ENCODE assay signal across 18 cellular contexts in genomic region chr3:197508051-197508451, GRCh38. TPM values are rescaled to one million over a fixed set of nuclear protein-coding genes. Genes with fewer than 3 reads are reported as not detected.
DNase-seq lines count a peak whose midpoint lies in the region; TF ChIP-seq lines count a peak whose summit lies in the region.
"Had no signal": no experiment of that assay in that cellular context is flagged by ENCODE, and none has a peak within 500 bp of the region (broad histone marks: within the 10 kb centered on the region; RNA-seq: fewer than 3 reads in every experiment).

No MANE protein-coding gene starts in this region.

- intact Hi-C loops in activated CD4-positive, alpha-beta memory T cell treated with anti-CD3 and anti-CD28 coated beads for 36 hours (cut with micrococcal nuclease), result no loop called here
- intact Hi-C loops in A673 (cut with micrococcal nuclease; ENCODE audit: unreplicated experiment), result loop anchor here (10.0 kb wide), 1 partner anchor 533 kb away; no protein-coding TSS in a partner anchor

- CTCF ChIA-PET in activated CD4-positive, alpha-beta memory T cell treated with anti-CD3 and anti-CD28 coated beads for 36 hours (lab: Charles Lee), result interaction anchor here (3.1 kb wide), 1 partner anchor 251 kb away, joined by 13 read pairs; no protein-coding TSS in a partner anchor
- CTCF ChIA-PET in A673 (lab: Charles Lee), result no interaction called here

- H3K4me1 Mint-ChIP-seq in neural crest cell, result peaks cover 20% of the 10 kb centered on the region
- H3K4me1 Mint-ChIP-seq in activated CD4-positive, alpha-beta memory T cell treated with anti-CD3 and anti-CD28 coated beads for 36 hours (ENCODE audit: low read depth), result peaks cover 4% of the 10 kb centered on the region

- peak overlapping the region; percentile 21 for H3K27ac Mint-ChIP-seq in neural crest cell (ENCODE audit: unreplicated experiment)
- no peak overlapping the region for H3K27ac Mint-ChIP-seq in activated CD4-positive, alpha-beta memory T cell treated with anti-CD3 and anti-CD28 coated beads for 36 hours
- H3K27ac Mint-ChIP-seq: natural killer cell; T-helper 1 cell treated with Interleukin-12 subunit alpha and Interleukin-12 subunit beta and Interleukin-4 antibody, amounts not matched to agents 30 μg/mL and 1 μg/mL, for 36 hours had no signal

- H3K9me3 ChIP-seq in A673 (ENCODE audit: low read depth, low read length, poor library complexity, severe bottlenecking), result no peaks in the 10 kb centered on the region
- H3K9me3 ChIP-seq: transverse colon had no signal

- H3K36me3 ChIP-seq in A673 (ENCODE audit: insufficient read depth, low read length, poor library complexity, severe bottlenecking), result peaks cover 9% of the 10 kb centered on the region
- H3K36me3 ChIP-seq: transverse colon had no signal

- POLR2A ChIA-PET in activated CD4-positive, alpha-beta memory T cell treated with anti-CD3 and anti-CD28 coated beads for 36 hours (lab: Charles Lee), result no interaction called here
- POLR2A ChIA-PET in A673 (lab: Charles Lee; ENCODE audit: low non-redundant PET), result no interaction called here

- H3K27me3 Mint-ChIP-seq in neural crest cell (ENCODE audit: low read depth), result no peaks in the 10 kb centered on the region
- no peaks in the 10 kb centered on the region for H3K27me3 Mint-ChIP-seq in activated CD4-positive, alpha-beta memory T cell treated with anti-CD3 and anti-CD28 coated beads for 36 hours

- no peaks in the 10 kb centered on the region for H3K36me3 Mint-ChIP-seq in neural crest cell (ENCODE audit: low read depth)
- peaks cover 18% of the 10 kb centered on the region for H3K36me3 Mint-ChIP-seq in activated CD4-positive, alpha-beta memory T cell treated with anti-CD3 and anti-CD28 coated beads for 36 hours
- H3K36me3 Mint-ChIP-seq: natural killer cell had no signal

- H3K27ac ChIP-seq in caudate nucleus (ENCODE audit: low read depth, low read length) (peak overlapping the region; percentile 2), A673 (ENCODE audit: low read depth, low read length, poor library complexity, severe bottlenecking) (no peak overlapping the region)
- H3K27ac ChIP-seq: transverse colon had no signal

- peak; percentile 8 for DNase-seq in DMS 273 treated with DMSO at 0.1 percent for 48 hours (lab: John Stamatoyannopoulos, UW)
- DNase-seq in NCI-H524 (lab: John Stamatoyannopoulos, UW), result peak; percentile 70 to 83
- DNase-seq in caudate nucleus (lab: John Stamatoyannopoulos, UW), result peak in 1 of 61 donors; percentile 96
- no peak for DNase-seq in neural crest cell (ENCODE audit: low read depth, low spot score)
- no peak for DNase-seq in activated CD4-positive, alpha-beta memory T cell treated with anti-CD3 and anti-CD28 coated beads for 36 hours
- DNase-seq in stimulated activated naive CD4-positive, alpha-beta T cell (lab: John Stamatoyannopoulos, UW), result no peak
- no peak for DNase-seq in A673 (ENCODE audit: low spot score)
- DNase-seq: activated CD8-positive, alpha-beta memory T cell treated with anti-CD3 and anti-CD28 coated beads for 24 hours; activated effector memory CD4-positive, alpha-beta T cell treated with anti-CD3 and anti-CD28 coated beads, Interleukin-2, amount 50 U/mL, for 16 hours; activated T-cell treated with anti-CD3 and anti-CD28 coated beads, Interleukin-2, amount 50 U/mL, for 1 hour; COR-L47; HCEC 1CT; kidney; natural killer cell; NCI-H1694; transverse colon had no signal

- no peak for TF ChIP-seq CTCF in neural crest cell (conservative IDR thresholded peaks at IDR 0.05)
- TF ChIP-seq CTCF in A673 (conservative IDR thresholded peaks at IDR 0.05; ENCODE audit: low read depth, low read length), result no peak

- BruUV-seq in A673 (replicated peaks; lab: Mats Ljungman, UMichigan), result no TSS peak

- H3K4me3 ChIP-seq in A673 (ENCODE audit: low read depth, low read length, poor library complexity, severe bottlenecking), result no peak overlapping the region
- H3K4me3 ChIP-seq: skin epidermis, transverse colon had no signal

- H3K4me1 ChIP-seq in A673 (ENCODE audit: insufficient read depth, low read length, poor library complexity, severe bottlenecking), result peaks cover 18% of the 10 kb centered on the region

- no peaks in the 10 kb centered on the region for H3K27me3 ChIP-seq in A673 (replicated peaks; ENCODE audit: insufficient read depth, low read depth, low read length, poor library complexity)
- H3K27me3 ChIP-seq: transverse colon had no signal

- no peak overlapping the region for H3K4me3 Mint-ChIP-seq in neural crest cell
- no peak overlapping the region for H3K4me3 Mint-ChIP-seq in activated CD4-positive, alpha-beta memory T cell treated with anti-CD3 and anti-CD28 coated beads for 36 hours
- H3K4me3 Mint-ChIP-seq: natural killer cell; T-helper 1 cell treated with Interleukin-12 subunit alpha and Interleukin-12 subunit beta and Interleukin-4 antibody, amounts not matched to agents 30 μg/mL and 1 μg/mL, for 36 hours had no signal

- H3K9me3 Mint-ChIP-seq in neural crest cell, result no peaks in the 10 kb centered on the region
- no peaks in the 10 kb centered on the region for H3K9me3 Mint-ChIP-seq in activated CD4-positive, alpha-beta memory T cell treated with anti-CD3 and anti-CD28 coated beads for 36 hours
- H3K9me3 Mint-ChIP-seq: natural killer cell; T-helper 1 cell treated with Interleukin-12 subunit alpha and Interleukin-12 subunit beta and Interleukin-4 antibody, amounts not matched to agents 30 μg/mL and 1 μg/mL, for 36 hours had no signal

RNA-seq across cellular contexts. Expression of gene BDH1, which starts 47.7 kb away (rescaled TPM):
- total RNA-seq in neural crest cell, result 28.7 and 32.2 TPM in 2 replicates
- total RNA-seq in activated CD4-positive, alpha-beta memory T cell treated with anti-CD3 and anti-CD28 coated beads for 36 hours, result 10 to 100 TPM; 86.6 to 90.5 TPM
- 57.6 and 62.1 TPM in 2 replicates for total RNA-seq in A673 (2021)

Comparison
In these comparisons a context has a peak if more than half of its experiments do, and no peak if none do; other contexts are left out.
1. DNase-seq: peak in DMS 273 treated with DMSO at 0.1 percent for 48 hours (single experiment) and NCI-H524 (2 of 2); none in neural crest cell (single experiment), activated CD4-positive, alpha-beta memory T cell treated with anti-CD3 and anti-CD28 coated beads for 36 hours (single experiment), stimulated activated naive CD4-positive, alpha-beta T cell (0 of 6) and A673 (single experiment).